Comparison of ENCODE assay signal across 9 cellular contexts in the genomic region with DNA sequence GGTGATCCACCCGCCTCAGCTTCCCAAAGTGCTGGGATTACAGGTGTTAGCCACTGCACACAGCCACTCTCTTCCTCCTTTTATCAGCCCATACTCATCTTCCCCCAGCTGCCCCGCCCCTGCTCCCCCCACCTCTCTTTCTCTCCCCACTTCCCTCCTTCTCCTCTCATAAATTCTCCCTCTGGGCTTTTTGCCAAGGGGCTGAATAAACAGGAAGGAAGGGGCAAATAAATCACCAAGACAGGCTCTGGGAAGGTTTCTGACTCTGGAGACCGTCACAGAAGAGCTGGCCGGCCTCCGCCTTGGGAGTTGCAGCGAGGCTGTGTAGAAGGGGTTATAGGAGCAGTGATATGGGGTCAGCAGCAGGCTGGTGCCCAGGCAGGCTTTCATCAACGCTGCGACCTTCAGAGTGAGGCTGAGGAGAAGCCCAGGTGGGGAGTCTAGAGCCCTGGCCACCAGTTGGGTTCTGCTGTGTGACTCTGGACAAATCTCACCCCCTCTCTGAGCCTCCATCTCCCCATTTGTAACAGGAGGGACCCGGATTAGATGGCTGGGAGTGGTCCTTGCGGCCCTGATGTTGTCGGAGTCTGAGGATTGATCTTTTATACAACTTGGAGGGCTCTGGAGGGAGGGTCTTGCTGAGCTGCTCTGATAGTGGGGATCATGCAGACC.
A peak's percentile ranks its signal among the peaks of the same experiment; 100 is the strongest.
DNase-seq lines count a peak whose midpoint lies in the region; ATAC-seq, FAIRE-seq and TF ChIP-seq lines count a peak whose summit lies in the region.
"Had no signal": no experiment of that assay in that cellular context is flagged by ENCODE, and none has a peak within 500 bp of the region (broad histone marks: within the 10 kb centered on the region; RNA-seq: fewer than 3 reads in every experiment).

No MANE protein-coding gene starts in this region.

- CTCF ChIA-PET in A549 (lab: Yijun Ruan, JAX), result no interaction called here

- no peak for TF ChIP-seq CTCF in A549 (IDR thresholded peaks at IDR 0.05)
- no peak for TF ChIP-seq CTCF in suprapubic skin (IDR thresholded peaks at IDR 0.05)
- no peak for TF ChIP-seq CTCF in chondrocyte (IDR thresholded peaks at IDR 0.05)

- H3K4me1 ChIP-seq in A549 (peaks cover 16% of the 10 kb centered on the region), suprapubic skin (peaks cover 26% of the 10 kb centered on the region)

- H3K36me3 Mint-ChIP-seq in chondrocyte (ENCODE audit: low read depth), result no peaks in the 10 kb centered on the region
- no peaks in the 10 kb centered on the region for H3K36me3 Mint-ChIP-seq in activated T-cell treated with anti-CD3 and anti-CD28 coated beads, Interleukin-2, amount 50 U/mL, for 4 hours (ENCODE audit: insufficient read depth)

- H3K27me3 Mint-ChIP-seq in chondrocyte (ENCODE audit: low read depth), result no peaks in the 10 kb centered on the region
- H3K27me3 Mint-ChIP-seq in activated T-cell treated with anti-CD3 and anti-CD28 coated beads, Interleukin-2, amount 50 U/mL, for 4 hours (ENCODE audit: low read depth), result peaks cover 53% of the 10 kb centered on the region

- ATAC-seq in A549, result peak; percentile 59 to 76; a peak in 5 of 6 replicates
- peak; percentile 62 for ATAC-seq in Right ventricle myocardium superior (ENCODE audit: poor library complexity)
- no peak for ATAC-seq in GM21737 (IDR thresholded peaks at IDR 0.05; ENCODE audit: unreplicated experiment)
- no peak for ATAC-seq in activated T-cell treated with anti-CD3 and anti-CD28 coated beads, Interleukin-2, amount 50 U/mL, for 4 hours

- POLR2A ChIA-PET in A549 (lab: Yijun Ruan, JAX), result no interaction called here

- no peak for FAIRE-seq in A549 (lab: Jason Lieb, UNC)
- FAIRE-seq: TTC549 had no signal

- no peak overlapping the region for H3K4me3 Mint-ChIP-seq in chondrocyte (ENCODE audit: unreplicated experiment)
- no peak overlapping the region for H3K4me3 Mint-ChIP-seq in activated T-cell treated with anti-CD3 and anti-CD28 coated beads, Interleukin-2, amount 50 U/mL, for 4 hours

- H3K4me1 Mint-ChIP-seq in chondrocyte (ENCODE audit: low read depth), result peaks cover 16% of the 10 kb centered on the region
- H3K4me1 Mint-ChIP-seq in activated T-cell treated with anti-CD3 and anti-CD28 coated beads, Interleukin-2, amount 50 U/mL, for 4 hours (ENCODE audit: low read depth), result no peaks in the 10 kb centered on the region

- DNase-seq in A549 (ENCODE audit: low read depth in 1 of 2, low spot score in 1 of 2) (peak; percentile 38 to 70), RKO (ENCODE audit: low spot score) (peak; percentile 49), Right ventricle myocardium superior (peak; percentile 57), suprapubic skin (ENCODE audit: low spot score in 2 of 2) (no peak), chondrocyte (ENCODE audit: low spot score) (no peak)
- no peak for DNase-seq in activated T-cell treated with anti-CD3 and anti-CD28 coated beads, Interleukin-2, amount 50 U/mL, for 4 hours

- H3K9me3 ChIP-seq in A549, result no peaks in the 10 kb centered on the region
- H3K9me3 ChIP-seq in suprapubic skin, result no peaks in the 10 kb centered on the region

- no peak for TF ChIP-seq RAD21 in A549 (conservative IDR thresholded peaks at IDR 0.05 in 1 of 2, IDR thresholded peaks at IDR 0.05 in 1 of 2)
- no peak for TF ChIP-seq RAD21 in Ishikawa (IDR thresholded peaks at IDR 0.05; ENCODE audit: low read depth)

- no peak overlapping the region for H3K27ac Mint-ChIP-seq in chondrocyte (ENCODE audit: unreplicated experiment)

- H3K36me3 ChIP-seq in suprapubic skin, result no peaks in the 10 kb centered on the region

- peak overlapping the region; percentile 62; the same call in 2 of the 3 replicates for H3K4me2 ChIP-seq in A549

- no peak for TF ChIP-seq POLR2A in A549 (IDR thresholded peaks at IDR 0.05; ENCODE audit: low read length)
- TF ChIP-seq POLR2A in suprapubic skin (IDR thresholded peaks at IDR 0.05), result no peak

- H3K27me3 ChIP-seq in suprapubic skin, result peaks cover 4% of the 10 kb centered on the region

- 44% methylated on average over 9 of the region's 11 CpGs for WGBS in A549 (ENCODE audit: missing lambda C conversion rate)
- 38% methylated on average over 9 of the region's 11 CpGs for WGBS in suprapubic skin

- TF ChIP-seq EP300 in A549 (IDR thresholded peaks at IDR 0.05) (no peak), Ishikawa (IDR thresholded peaks at IDR 0.05; ENCODE audit: borderline replicate concordance) (peak; percentile 78; the same call in 1 of the 2 replicates), suprapubic skin (IDR thresholded peaks at IDR 0.05) (no peak)

- H3K27ac ChIP-seq in A549 (peak overlapping the region; percentile 65 to 84), suprapubic skin (peak overlapping the region; percentile 36)

- peaks cover 3% of the 10 kb centered on the region for H3K9me3 Mint-ChIP-seq in chondrocyte (ENCODE audit: low read depth)
- H3K9me3 Mint-ChIP-seq in activated T-cell treated with anti-CD3 and anti-CD28 coated beads, Interleukin-2, amount 50 U/mL, for 4 hours, result no peaks in the 10 kb centered on the region

- H3K4me3 ChIP-seq in A549 (no peak overlapping the region), suprapubic skin (no peak overlapping the region)

- intact Hi-C loops in Right ventricle myocardium superior (cut with DNase I), result no loop called here

TF ChIP-seq in A549, 52 proteins besides CTCF, POLR2A, EP300 and RAD21:
- TF ChIP-seq CBX8 (IDR thresholded peaks at IDR 0.05) (no peak), KDM1A (IDR thresholded peaks at IDR 0.05; ENCODE audit: low read depth) (0 out of 2 replicates have a peak, but pooled peaks have one; percentile 17), HOXB5 (CRISPR knock-in tag; IDR thresholded peaks at IDR 0.05) (peak; percentile 54; the same call in 1 of the 2 replicates)
- TF ChIP-seq, protein P1, sequence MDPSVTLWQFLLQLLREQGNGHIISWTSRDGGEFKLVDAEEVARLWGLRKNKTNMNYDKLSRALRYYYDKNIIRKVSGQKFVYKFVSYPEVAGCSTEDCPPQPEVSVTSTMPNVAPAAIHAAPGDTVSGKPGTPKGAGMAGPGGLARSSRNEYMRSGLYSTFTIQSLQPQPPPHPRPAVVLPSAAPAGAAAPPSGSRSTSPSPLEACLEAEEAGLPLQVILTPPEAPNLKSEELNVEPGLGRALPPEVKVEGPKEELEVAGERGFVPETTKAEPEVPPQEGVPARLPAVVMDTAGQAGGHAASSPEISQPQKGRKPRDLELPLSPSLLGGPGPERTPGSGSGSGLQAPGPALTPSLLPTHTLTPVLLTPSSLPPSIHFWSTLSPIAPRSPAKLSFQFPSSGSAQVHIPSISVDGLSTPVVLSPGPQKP (IDR thresholded peaks at IDR 0.05; ENCODE audit: low read depth, low read length), result no peak
- TF ChIP-seq, protein P2, sequence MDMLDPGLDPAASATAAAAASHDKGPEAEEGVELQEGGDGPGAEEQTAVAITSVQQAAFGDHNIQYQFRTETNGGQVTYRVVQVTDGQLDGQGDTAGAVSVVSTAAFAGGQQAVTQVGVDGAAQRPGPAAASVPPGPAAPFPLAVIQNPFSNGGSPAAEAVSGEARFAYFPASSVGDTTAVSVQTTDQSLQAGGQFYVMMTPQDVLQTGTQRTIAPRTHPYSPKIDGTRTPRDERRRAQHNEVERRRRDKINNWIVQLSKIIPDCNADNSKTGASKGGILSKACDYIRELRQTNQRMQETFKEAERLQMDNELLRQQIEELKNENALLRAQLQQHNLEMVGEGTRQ (IDR thresholded peaks at IDR 0.05), result no peak

TF ChIP-seq in Ishikawa, 13 proteins besides CTCF, POLR2A, EP300 and RAD21:
- TF ChIP-seq, protein P3, sequence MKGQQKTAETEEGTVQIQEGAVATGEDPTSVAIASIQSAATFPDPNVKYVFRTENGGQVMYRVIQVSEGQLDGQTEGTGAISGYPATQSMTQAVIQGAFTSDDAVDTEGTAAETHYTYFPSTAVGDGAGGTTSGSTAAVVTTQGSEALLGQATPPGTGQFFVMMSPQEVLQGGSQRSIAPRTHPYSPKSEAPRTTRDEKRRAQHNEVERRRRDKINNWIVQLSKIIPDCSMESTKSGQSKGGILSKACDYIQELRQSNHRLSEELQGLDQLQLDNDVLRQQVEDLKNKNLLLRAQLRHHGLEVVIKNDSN (IDR thresholded peaks at IDR 0.05), result no peak
- TF ChIP-seq TCF12 (IDR thresholded peaks at IDR 0.05; ENCODE audit: low read depth) (peak; percentile 71), NFIC (IDR thresholded peaks at IDR 0.05) (peak; percentile 95), TEAD4 (IDR thresholded peaks at IDR 0.05) (0 out of 2 replicates have a peak, but pooled peaks have one; percentile 11)
- TF ChIP-seq, protein P4, sequence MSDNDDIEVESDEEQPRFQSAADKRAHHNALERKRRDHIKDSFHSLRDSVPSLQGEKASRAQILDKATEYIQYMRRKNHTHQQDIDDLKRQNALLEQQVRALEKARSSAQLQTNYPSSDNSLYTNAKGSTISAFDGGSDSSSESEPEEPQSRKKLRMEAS (IDR thresholded peaks at IDR 0.05), result 0 out of 2 replicates have a peak, but pooled peaks have one; percentile 29

Comparison
In these comparisons a context has a peak if more than half of its experiments do, and no peak if none do; other contexts are left out.
1. ATAC-seq: peak in A549 (2 of 2) and Right ventricle myocardium superior (single experiment); none in GM21737 (single experiment) and activated T-cell treated with anti-CD3 and anti-CD28 coated beads, Interleukin-2, amount 50 U/mL, for 4 hours (0 of 2).
2. DNase-seq: peak in A549 (2 of 2), RKO (single experiment) and Right ventricle myocardium superior (single experiment); none in suprapubic skin (0 of 2), chondrocyte (single experiment) and activated T-cell treated with anti-CD3 and anti-CD28 coated beads, Interleukin-2, amount 50 U/mL, for 4 hours (single experiment).